Comparison of ENCODE assay signal across 25 cellular contexts in the genomic region with DNA sequence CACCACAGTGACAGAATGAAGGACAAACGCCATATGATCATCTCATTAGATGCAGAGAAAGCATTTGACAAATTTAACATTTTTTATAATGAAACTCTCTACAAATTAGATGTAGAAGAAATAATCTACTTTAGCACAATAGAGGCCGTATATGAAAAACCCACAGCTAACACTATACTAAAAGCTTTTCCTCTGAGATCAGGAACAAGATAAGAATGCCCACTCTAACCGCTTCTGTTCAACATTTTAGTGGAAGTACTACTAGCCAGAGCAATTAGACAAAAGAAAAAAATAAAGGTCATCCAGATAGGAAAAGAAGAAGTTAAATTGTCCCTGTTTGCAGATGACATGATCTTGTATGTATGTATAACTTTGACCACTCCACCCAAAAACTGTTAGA.
"Had no signal": no experiment of that assay in that cellular context is flagged by ENCODE, and none has a peak within 500 bp of the region (broad histone marks: within the 10 kb centered on the region; RNA-seq: fewer than 3 reads in every experiment).

No MANE protein-coding gene starts in this region.

- FAIRE-seq: endothelial cell of umbilical vein had no signal

- DNase-seq: activated CD4-positive, alpha-beta T cell treated with anti-CD3 and anti-CD28 coated beads for 1 hour; activated CD4-positive, alpha-beta T cell treated with anti-CD3 and anti-CD28 coated beads for 4 hours; activated CD4-positive, alpha-beta T cell treated with anti-CD3 and anti-CD28 coated beads, Interleukin-2, amount 10 ng/mL, durations not matched to agents 7 days and 5 days; activated CD4-positive, alpha-beta T cell treated with anti-CD3 and anti-CD28 coated beads, Interleukin-2, amount 50 U/mL, for 48 hours; activated CD8-positive, alpha-beta memory T cell treated with anti-CD3 and anti-CD28 coated beads, Interleukin-2, amount 10 ng/mL, durations not matched to agents 7 days and 5 days; activated CD8-positive, alpha-beta memory T cell treated with anti-CD3 and anti-CD28 coated beads, Interleukin-2, amount 50 U/mL, for 4 hours; activated CD8-positive, alpha-beta T cell treated with anti-CD3 and anti-CD28 coated beads, Interleukin-2, amount 10 ng/mL, durations not matched to agents 7 days and 5 days; activated effector memory CD4-positive, alpha-beta T cell treated with anti-CD3 and anti-CD28 coated beads, Interleukin-2, amount 50 U/mL, for 16 hours; activated naive CD4-positive, alpha-beta T cell treated with anti-CD3 and anti-CD28 coated beads for 36 hours; activated naive CD8-positive, alpha-beta T cell treated with anti-CD3 and anti-CD28 coated beads for 36 hours; activated naive CD8-positive, alpha-beta T cell treated with anti-CD3 and anti-CD28 coated beads, Interleukin-2, amount 50 U/mL, for 24 hours; activated T-cell treated with anti-CD3 and anti-CD28 coated beads, Interleukin-2, amount 50 U/mL, for 1 hour; activated T-cell treated with anti-CD3 and anti-CD28 coated beads, Interleukin-2, amount 50 U/mL, for 48 hours; adrenal gland; central memory CD4-positive, alpha-beta T cell; cerebellar nuclear complex; colonic mucosa; effector CD8-positive, alpha-beta T cell; esophagus squamous epithelium; foreskin melanocyte; heart right ventricle; T-helper 2 cell had no signal

- ATAC-seq: activated CD8-positive, alpha-beta memory T cell treated with anti-CD3 and anti-CD28 coated beads, Interleukin-2, amount 10 ng/mL, durations not matched to agents 7 days and 5 days; activated CD8-positive, alpha-beta T cell treated with anti-CD3 and anti-CD28 coated beads, Interleukin-2, amount 10 ng/mL, durations not matched to agents 7 days and 5 days; activated naive CD8-positive, alpha-beta T cell treated with anti-CD3 and anti-CD28 coated beads, Interleukin-2, amount 50 U/mL, for 24 hours; gastroesophageal sphincter; heart right ventricle; WTC11 had no signal
